8 cellular contexts compared by ENCODE assay signal in genomic region chr11:65421204-65422103, GRCh38. TPM values are rescaled to one million over a fixed set of nuclear protein-coding genes. Genes with fewer than 3 reads are reported as not detected.
DNase-seq lines count a peak whose midpoint lies in the region; ATAC-seq lines count a peak whose summit lies in the region.

No MANE protein-coding gene starts in this region.

- peaks cover 0 to 4% (median 0%) of the 10 kb centered on the region in 9 donors for H3K9me3 Mint-ChIP-seq in naive thymus-derived CD8-positive, alpha-beta T cell
- no peaks in the 10 kb centered on the region for H3K9me3 Mint-ChIP-seq in stimulated activated memory B cell treated with anti-CD40 and anti-IgM and Interleukin-4, amounts not matched to agents 10 μg/mL and 1 μg/mL and 100 μg/mL, for 72 hours

- peak overlapping the region; percentile 94 to 100 (median 99) for H3K27ac Mint-ChIP-seq in naive thymus-derived CD8-positive, alpha-beta T cell
- H3K27ac Mint-ChIP-seq in stimulated activated memory B cell treated with anti-CD40 and anti-IgM and Interleukin-4, amounts not matched to agents 10 μg/mL and 1 μg/mL and 100 μg/mL, for 72 hours: peak overlapping the region; percentile 96

- peaks cover 42 to 87% (median 56%) of the 10 kb centered on the region in 4 donors for H3K4me1 Mint-ChIP-seq in naive thymus-derived CD8-positive, alpha-beta T cell
- peaks cover 63% of the 10 kb centered on the region for H3K4me1 Mint-ChIP-seq in stimulated activated memory B cell treated with anti-CD40 and anti-IgM and Interleukin-4, amounts not matched to agents 10 μg/mL and 1 μg/mL and 100 μg/mL, for 72 hours

- POLR2A ChIA-PET in naive thymus-derived CD8-positive, alpha-beta T cell (lab: Charles Lee): interaction anchor here (0.6 to 20.7 kb wide), 12 partner anchors 8 to 1850 kb away, joined by 3 to 2047 read pairs (median 50); partner anchors contain the start of genes FRMD8, MALAT1, SCYL1 and SLC25A45

- H3K4me3 ChIP-seq in Jurkat, Clone E6-1 (ENCODE audit: low read length): peak overlapping the region; percentile 78

- DNase-seq in D341Med (ENCODE audit: low spot score) (peak; percentile 60), RPMI7951 (ENCODE audit: low read depth) (peak; percentile 96), fibroblast of gingiva (ENCODE audit: low read depth) (peak; percentile 100)
- DNase-seq in Jurkat, Clone E6-1 (ENCODE audit: low read depth, low spot score): no peak
- DNase-seq in activated T-helper 1 cell treated with anti-CD3 and anti-CD28 coated beads, Interleukin-2, amount 50 U/mL, for 16 hours (ENCODE audit: low read depth in 1 of 2, low spot score in 1 of 2): peak; percentile 68 to 82
- DNase-seq in naive thymus-derived CD8-positive, alpha-beta T cell: peak; percentile 64 to 96 (median 89)

- peak overlapping the region; percentile 88 to 98 (median 96) for H3K4me3 Mint-ChIP-seq in naive thymus-derived CD8-positive, alpha-beta T cell
- H3K4me3 Mint-ChIP-seq in stimulated activated memory B cell treated with anti-CD40 and anti-IgM and Interleukin-4, amounts not matched to agents 10 μg/mL and 1 μg/mL and 100 μg/mL, for 72 hours: peak overlapping the region; percentile 100

- peak; percentile 40 to 46 for ATAC-seq in naive thymus-derived CD8-positive, alpha-beta T cell
- ATAC-seq in stimulated activated memory B cell treated with anti-CD40 and anti-IgM and Interleukin-4, amounts not matched to agents 10 μg/mL and 1 μg/mL and 100 μg/mL, for 72 hours: peak; percentile 51
- no peak for ATAC-seq in HG03045 (IDR thresholded peaks at IDR 0.05; ENCODE audit: unreplicated experiment)

- peaks cover 0 to 4% (median 0%) of the 10 kb centered on the region in 5 donors for H3K27me3 Mint-ChIP-seq in naive thymus-derived CD8-positive, alpha-beta T cell
- H3K27me3 Mint-ChIP-seq in stimulated activated memory B cell treated with anti-CD40 and anti-IgM and Interleukin-4, amounts not matched to agents 10 μg/mL and 1 μg/mL and 100 μg/mL, for 72 hours: no peaks in the 10 kb centered on the region

- peaks cover 4 to 33% (median 12%) of the 10 kb centered on the region in 3 donors for H3K36me3 Mint-ChIP-seq in naive thymus-derived CD8-positive, alpha-beta T cell
- H3K36me3 Mint-ChIP-seq in stimulated activated memory B cell treated with anti-CD40 and anti-IgM and Interleukin-4, amounts not matched to agents 10 μg/mL and 1 μg/mL and 100 μg/mL, for 72 hours: peaks cover 42% of the 10 kb centered on the region

RNA-seq across cellular contexts. Expression of gene NEAT1, which starts 1.1 kb away (rescaled TPM):
- 25.7 TPM for polyA plus RNA-seq in Jurkat, Clone E6-1 (2012; ENCODE audit: insufficient read depth, insufficient read length)
- 3.5 and 4.7 TPM in 2 replicates for total RNA-seq in RPMI7951 (2014; rRNA removed; shearing (Covaris generic))
- 100 to 1,000 TPM; 375 to 414 TPM for total RNA-seq in naive thymus-derived CD8-positive, alpha-beta T cell
- polyA plus RNA-seq in naive thymus-derived CD8-positive, alpha-beta T cell: 1 to 10 TPM; 1.3 to 2.9 (median 1.9) TPM

RNA-seq across cellular contexts. Expression of gene FRMD8, which starts 35.0 kb away (rescaled TPM):
- polyA plus RNA-seq in Jurkat, Clone E6-1 (2012; ENCODE audit: insufficient read depth, insufficient read length): 13.4 TPM
- 21.9 and 43.8 TPM in 2 replicates for total RNA-seq in RPMI7951 (2014; rRNA removed; shearing (Covaris generic))
- 10 to 100 TPM; 48.6 to 55.0 TPM for total RNA-seq in naive thymus-derived CD8-positive, alpha-beta T cell
- polyA plus RNA-seq in naive thymus-derived CD8-positive, alpha-beta T cell: 10 to 100 TPM; 34.5 to 42.6 (median 35.4) TPM

RNA-seq across cellular contexts. Expression of gene SLC25A45, which starts 39.0 kb away (rescaled TPM):
- 10.5 TPM for polyA plus RNA-seq in Jurkat, Clone E6-1 (2012; ENCODE audit: insufficient read depth, insufficient read length)
- 0.48 and 0.68 TPM in 2 replicates for total RNA-seq in RPMI7951 (2014; rRNA removed; shearing (Covaris generic))
- total RNA-seq in naive thymus-derived CD8-positive, alpha-beta T cell: 10 to 100 TPM; 22.2 to 23.4 TPM
- polyA plus RNA-seq in naive thymus-derived CD8-positive, alpha-beta T cell: 10 to 100 TPM; 10.8 to 19.2 (median 11.0) TPM

Comparison
In these comparisons a context has a peak if more than half of its experiments do, and no peak if none do; other contexts are left out.
1. RNA of gene NEAT1, which starts 1.1 kb away (total RNA-seq): 375 to 414 TPM in naive thymus-derived CD8-positive, alpha-beta T cell; 3.5 to 4.7 TPM in RPMI7951; every median in the first group is over 10 times any median in the second.
2. RNA of gene SLC25A45, which starts 39.0 kb away (total RNA-seq): 22.2 to 23.4 TPM in naive thymus-derived CD8-positive, alpha-beta T cell; 0.48 to 0.68 TPM in RPMI7951; every median in the first group is over 10 times any median in the second.